In genomic region chr2:98911376-98912154, GRCh38 we compare ENCODE assay signal across 1 cellular context.
TF ChIP-seq lines count a peak whose summit lies in the region.

No MANE protein-coding gene starts in this region.

TF ChIP-seq in HepG2, 621 proteins besides CTCF, POLR2A, EP300 and RAD21 (continued from another document and continues in another):
- TF ChIP-seq ZBTB4 (CRISPR knock-in tag; IDR thresholded peaks at IDR 0.05; ENCODE audit: borderline replicate concordance) (no peak), PITX1 (CRISPR knock-in tag; IDR thresholded peaks at IDR 0.05) (peak; percentile 55; the same call in 1 of the 2 replicates), NFKB2 (CRISPR knock-in tag; IDR thresholded peaks at IDR 0.05; ENCODE audit: borderline replicate concordance) (no peak), MBD4 (IDR thresholded peaks at IDR 0.05; ENCODE audit: borderline replicate concordance, low read length) (no peak), ZBTB46 (CRISPR knock-in tag; IDR thresholded peaks at IDR 0.05; ENCODE audit: borderline replicate concordance) (no peak), MXD1 (CRISPR knock-in tag; IDR thresholded peaks at IDR 0.05) (peak; percentile 61; the same call in 1 of the 2 replicates), PAXIP1 (CRISPR knock-in tag; conservative IDR thresholded peaks at IDR 0.05) (peak; percentile 77), TBP (CRISPR knock-in tag; IDR thresholded peaks at IDR 0.05) (no peak), ZNF329 (CRISPR knock-in tag; IDR thresholded peaks at IDR 0.05; ENCODE audit: low read depth) (0 out of 2 replicates have a peak, but pooled peaks have one; percentile 59), ZNF44 (CRISPR knock-in tag; IDR thresholded peaks at IDR 0.05) (no peak), MTA1 (CRISPR knock-in tag; IDR thresholded peaks at IDR 0.05; ENCODE audit: borderline replicate concordance) (peak; percentile 72; the same call in 1 of the 2 replicates), ZNF572 (CRISPR knock-in tag; IDR thresholded peaks at IDR 0.05) (no peak), BORCS8-MEF2B (CRISPR knock-in tag; IDR thresholded peaks at IDR 0.05) (no peak), KLF13 (CRISPR knock-in tag; IDR thresholded peaks at IDR 0.05) (no peak), REL (CRISPR knock-in tag; conservative IDR thresholded peaks at IDR 0.05) (no peak), ZNF282 (IDR thresholded peaks at IDR 0.05; ENCODE audit: partially characterized antibody) (no peak), ATF3 (CRISPR knock-in tag; IDR thresholded peaks at IDR 0.05) (no peak), DNMT1 (CRISPR knock-in tag; IDR thresholded peaks at IDR 0.05) (no peak), ZNF691 (CRISPR knock-in tag; IDR thresholded peaks at IDR 0.05; ENCODE audit: borderline replicate concordance, low read depth) (no peak), ZXDC (CRISPR knock-in tag; IDR thresholded peaks at IDR 0.05) (no peak), ZSCAN31 (CRISPR knock-in tag; IDR thresholded peaks at IDR 0.05; ENCODE audit: low read depth) (no peak), CHCHD3 (CRISPR knock-in tag; IDR thresholded peaks at IDR 0.05) (no peak), CREBL2 (CRISPR knock-in tag; IDR thresholded peaks at IDR 0.05; ENCODE audit: borderline replicate concordance) (no peak), THAP11 (CRISPR knock-in tag; IDR thresholded peaks at IDR 0.05) (peak; percentile 59), ZFP90 (CRISPR knock-in tag; IDR thresholded peaks at IDR 0.05; ENCODE audit: borderline replicate concordance) (no peak), CCDC6 (CRISPR knock-in tag; IDR thresholded peaks at IDR 0.05) (no peak), ZNF337 (CRISPR knock-in tag; IDR thresholded peaks at IDR 0.05; ENCODE audit: borderline replicate concordance, low read depth) (no peak), ZBTB21 (CRISPR knock-in tag; IDR thresholded peaks at IDR 0.05) (no peak), E2F5 (CRISPR knock-in tag; conservative IDR thresholded peaks at IDR 0.05) (no peak), KLF11 (CRISPR knock-in tag; IDR thresholded peaks at IDR 0.05) (no peak), ZNF710 (CRISPR knock-in tag; IDR thresholded peaks at IDR 0.05; ENCODE audit: borderline replicate concordance) (no peak), SMC3 (IDR thresholded peaks at IDR 0.05; ENCODE audit: low read length) (no peak), HNF1B (CRISPR knock-in tag; IDR thresholded peaks at IDR 0.05) (no peak), PHB2 (IDR thresholded peaks at IDR 0.05; ENCODE audit: partially characterized antibody) (no peak), ZBTB1 (CRISPR knock-in tag; IDR thresholded peaks at IDR 0.05; ENCODE audit: borderline replicate concordance) (no peak), ZNF143 (CRISPR knock-in tag; IDR thresholded peaks at IDR 0.05) (no peak), TOPORS (CRISPR knock-in tag; IDR thresholded peaks at IDR 0.05) (no peak), REST (IDR thresholded peaks at IDR 0.05; ENCODE audit: borderline replicate concordance in 1 of 2, low read depth in 1 of 2, low read length in 2 of 2) (no peak), NR2F1 (CRISPR knock-in tag; IDR thresholded peaks at IDR 0.05) (no peak), RORA (CRISPR knock-in tag; IDR thresholded peaks at IDR 0.05) (no peak)
